In genomic region chr2:220370764-220371163, GRCh38 we compare ENCODE assay signal across 19 cellular contexts.
"Had no signal": no experiment of that assay in that cellular context is flagged by ENCODE, and none has a peak within 500 bp of the region (broad histone marks: within the 10 kb centered on the region; RNA-seq: fewer than 3 reads in every experiment).

No MANE protein-coding gene starts in this region.

- H3K27ac ChIP-seq: SJSA1, SK-N-MC had no signal

- H3K36me3 ChIP-seq: SJSA1 had no signal

- H3K9me3 ChIP-seq: SJSA1 had no signal

- H3K4me3 ChIP-seq: SJSA1, SK-N-MC had no signal

- DNase-seq: Karpas-422, KG1, MM.1S, NCI-H1092 treated with DMSO at 0.1 percent for 48 hours, NCI-H1436 treated with DMSO at 0.1 percent for 48 hours, NCI-H1694, NCI-H187 treated with DMSO at 0.1 percent for 48 hours, NCI-H2029 treated with DMSO at 0.1 percent for 48 hours, NCI-H2171 treated with DMSO at 0.1 percent for 48 hours, NCI-H524, NCI-H69, NCI-H774, Right ventricle myocardium superior, RPMI8226, SIG-M5, T-helper 1 cell had no signal

- H3K4me1 ChIP-seq: SJSA1 had no signal

- FAIRE-seq: RCC 7860 had no signal

- H3K27me3 ChIP-seq: SJSA1 had no signal
